ENCODE assay signal across 8 cellular contexts in the genomic region with DNA sequence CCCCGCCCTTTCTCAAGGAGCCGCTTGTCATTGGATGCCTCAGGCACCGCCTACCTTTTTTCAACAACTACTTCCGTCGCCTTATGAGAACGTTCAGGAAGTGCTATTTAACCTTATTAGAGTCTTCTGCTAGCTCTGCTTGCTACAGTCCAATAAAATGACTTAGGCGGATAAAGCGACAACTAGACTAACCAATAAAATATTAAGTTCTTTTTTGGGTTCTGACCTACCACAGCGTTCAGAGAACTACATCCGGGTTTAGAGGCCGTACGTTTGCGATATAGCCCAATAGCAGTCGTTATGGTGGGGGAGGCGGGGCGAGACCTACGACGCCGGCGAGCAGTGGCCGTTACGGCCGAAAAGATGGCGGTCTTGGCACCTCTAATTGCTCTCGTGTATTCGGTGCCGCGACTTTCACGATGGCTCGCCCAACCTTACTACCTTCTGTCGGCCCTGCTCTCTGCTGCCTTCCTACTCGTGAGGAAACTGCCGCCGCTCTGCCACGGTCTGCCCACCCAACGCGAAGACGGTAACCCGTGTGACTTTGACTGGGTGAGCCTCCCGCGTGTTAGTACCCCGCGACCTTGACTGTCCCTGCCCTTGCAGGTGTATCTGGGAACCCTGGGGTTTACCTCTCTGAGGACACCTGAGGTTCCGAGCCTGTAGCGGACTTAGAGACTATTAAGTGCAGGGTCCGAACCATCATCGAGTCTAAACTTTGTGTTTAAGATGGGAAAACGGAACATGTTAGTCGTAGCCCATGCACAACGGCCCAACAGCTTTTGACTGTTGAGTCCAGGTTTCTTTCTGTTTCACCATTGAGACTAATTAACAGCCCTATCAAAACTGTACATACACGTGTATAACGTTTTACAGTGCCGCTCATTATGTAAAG. TPM values are rescaled to one million over a fixed set of nuclear protein-coding genes. Genes with fewer than 3 reads are reported as not detected.
A peak's percentile ranks its signal among the peaks of the same experiment; 100 is the strongest.
DNase-seq lines count a peak whose midpoint lies in the region; ATAC-seq and TF ChIP-seq lines count a peak whose summit lies in the region.

A gene with protein sequence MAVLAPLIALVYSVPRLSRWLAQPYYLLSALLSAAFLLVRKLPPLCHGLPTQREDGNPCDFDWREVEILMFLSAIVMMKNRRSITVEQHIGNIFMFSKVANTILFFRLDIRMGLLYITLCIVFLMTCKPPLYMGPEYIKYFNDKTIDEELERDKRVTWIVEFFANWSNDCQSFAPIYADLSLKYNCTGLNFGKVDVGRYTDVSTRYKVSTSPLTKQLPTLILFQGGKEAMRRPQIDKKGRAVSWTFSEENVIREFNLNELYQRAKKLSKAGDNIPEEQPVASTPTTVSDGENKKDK (plus strand): TSS at position 338 of the 895 bp plus-strand sequence. CDS start 26 bp downstream, at position 364.

- H3K4me1 ChIP-seq in ovary (ENCODE audit: insufficient read depth) (peaks cover 14% of the 10 kb centered on the region), thyroid gland (peaks cover 21 to 22% of the 10 kb centered on the region in 2 donors)

- ATAC-seq in HG02759 (IDR thresholded peaks at IDR 0.05; ENCODE audit: unreplicated experiment) (peak; percentile 88), Right ventricle myocardium inferior (peak; percentile 97)

- TF ChIP-seq POLR2A in ovary (IDR thresholded peaks at IDR 0.05) = peak; percentile 53
- no peak for TF ChIP-seq POLR2A in thyroid gland (IDR thresholded peaks at IDR 0.05)

- no peaks in the 10 kb centered on the region for H3K36me3 ChIP-seq in ovary
- H3K36me3 ChIP-seq in thyroid gland = no peaks in the 10 kb centered on the region

- peak; percentile 99 for DNase-seq in GM12864 (ENCODE audit: low read depth)
- peak; percentile 96 to 100 (median 99) for DNase-seq in NCI-H1417 (lab: John Stamatoyannopoulos, UW)
- DNase-seq in SW 1271 (lab: John Stamatoyannopoulos, UW) = peak; percentile 94 to 100
- peak; percentile 77 for DNase-seq in activated naive CD8-positive, alpha-beta T cell treated with anti-CD3 and anti-CD28 coated beads, Interleukin-2, amount 50 U/mL, for 16 hours (ENCODE audit: low read depth, low spot score)
- DNase-seq in Right ventricle myocardium inferior (ENCODE audit: missing footprints) = peak; percentile 95
- DNase-seq in ovary = peak; percentile 87 to 93 (median 89)
- peak; percentile 94 to 96 for DNase-seq in thyroid gland

- H3K27ac ChIP-seq in ovary (peak within 1 kb of the TSS in 1 of 2 donors; percentile 64), thyroid gland (peak within 1 kb of the TSS; percentile 40 to 93 (median 71))

- H3K27me3 ChIP-seq in ovary = no peaks in the 10 kb centered on the region
- no peaks in the 10 kb centered on the region for H3K27me3 ChIP-seq in thyroid gland

- TF ChIP-seq CTCF in GM12864 (IDR thresholded peaks at IDR 0.05; ENCODE audit: low read depth, low read length, missing control alignments) = no peak
- TF ChIP-seq CTCF in ovary (IDR thresholded peaks at IDR 0.05) = no peak
- no peak for TF ChIP-seq CTCF in thyroid gland (IDR thresholded peaks at IDR 0.05)

- H3K4me3 ChIP-seq in GM12864 (ENCODE audit: low read depth, low read length) (peak within 1 kb of the TSS; percentile 82), ovary (peak within 1 kb of the TSS; percentile 92), thyroid gland (replicated peaks in 1 of 3) (peak within 1 kb of the TSS; percentile 49 to 78 (median 55))

- no peak for TF ChIP-seq EP300 in ovary (IDR thresholded peaks at IDR 0.05)

- H3K9me3 ChIP-seq in ovary = no peaks in the 10 kb centered on the region
- no peaks in the 10 kb centered on the region for H3K9me3 ChIP-seq in thyroid gland

- intact Hi-C loops in Right ventricle myocardium inferior (cut with DNase I) (loop anchor here (2.0 to 5.0 kb wide), 3 partner anchors 28 to 865 kb away; partner anchors contain the start of genes LPXN, SELENOH and ZFP91), ovary (cut with DNase I) (no loop called here), thyroid gland (cut with DNase I) (loop anchor here (5.0 kb wide), 1 partner anchor 35 kb away; no protein-coding TSS in a partner anchor)

- WGBS in ovary, 3 donors = 0% methylated on average over 53 of the region's 53 CpGs
- WGBS in thyroid gland, 2 donors = 0% methylated on average over 51 to 52 of the region's 53 CpGs

RNA-seq across cellular contexts. Expression of the gene that starts here (rescaled TPM):
- total RNA-seq in Right ventricle myocardium inferior (56.9 TPM), ovary (10 to 100 TPM; 31.5 to 86.2 (median 56.8) TPM), thyroid gland (100 to 1,000 TPM in 1 of 4 donors, 10 to 100 TPM in 3; 85.3 to 127 (median 92.4) TPM)
- 100 to 1,000 TPM in 1 of 2 donors, 10 to 100 TPM in 1; 63.3 to 130 TPM for polyA plus RNA-seq in ovary

Comparison
In these comparisons a context has a peak if more than half of its experiments do, and no peak if none do; other contexts are left out.
1. intact Hi-C loops: an anchor here in Right ventricle myocardium inferior (2.0 to 5.0 kb wide) and thyroid gland (5.0 kb wide); none called in ovary.